In the genomic region with DNA sequence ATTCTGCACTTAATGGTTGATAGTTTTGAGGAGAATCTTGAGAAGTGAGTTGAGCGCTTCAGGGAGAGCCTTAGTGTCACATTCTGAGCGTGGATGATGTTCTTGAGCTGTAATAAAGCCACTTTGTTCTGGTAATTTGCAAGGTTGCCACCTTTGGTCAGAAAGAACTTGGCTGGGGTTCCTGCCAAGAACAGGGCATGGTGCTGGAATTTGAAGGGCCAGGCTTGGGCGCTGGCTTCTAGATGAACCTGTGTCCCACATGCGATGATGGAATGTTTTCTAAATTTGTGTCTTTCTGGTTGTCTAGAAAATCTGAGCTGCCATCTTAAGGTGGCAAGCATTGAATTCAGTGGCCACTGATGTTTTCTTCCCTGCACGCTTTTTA, we compare ENCODE assay signal across 11 cellular contexts.
DNase-seq lines count a peak whose midpoint lies in the region; ATAC-seq and TF ChIP-seq lines count a peak whose summit lies in the region.
"Had no signal": no experiment of that assay in that cellular context is flagged by ENCODE, and none has a peak within 500 bp of the region (broad histone marks: within the 10 kb centered on the region; RNA-seq: fewer than 3 reads in every experiment).

No MANE protein-coding gene starts in this region.

- H3K9me3 ChIP-seq in adipocyte (ENCODE audit: control insufficient read depth, low read length) (no peaks in the 10 kb centered on the region), stomach (no peaks in the 10 kb centered on the region)

- H3K27ac Mint-ChIP-seq in T-helper 2 cell treated with Interferon-gamma antibody and Interleukin-4, amounts not matched to agents 5 μg/mL and 100 μg/mL, for 36 hours, result peak overlapping the region; percentile 89

- no peak for TF ChIP-seq EP300 in stomach (IDR thresholded peaks at IDR 0.05)

- peak overlapping the region; percentile 56 for H3K4me3 Mint-ChIP-seq in T-helper 2 cell treated with Interferon-gamma antibody and Interleukin-4, amounts not matched to agents 5 μg/mL and 100 μg/mL, for 36 hours

- no peak for TF ChIP-seq CTCF in stomach (IDR thresholded peaks at IDR 0.05)

- peak; percentile 55 for ATAC-seq in left lobe of liver
- no peak for ATAC-seq in GM19463 (IDR thresholded peaks at IDR 0.05; ENCODE audit: unreplicated experiment)

- peaks cover 32% of the 10 kb centered on the region for H3K4me1 ChIP-seq in adipocyte (ENCODE audit: control insufficient read depth, insufficient read depth, low read length)
- peaks cover 91 to 100% (median 95%) of the 10 kb centered on the region in 4 donors for H3K4me1 ChIP-seq in stomach

- no peaks in the 10 kb centered on the region for H3K27me3 ChIP-seq in adipocyte (replicated peaks; ENCODE audit: control insufficient read depth, insufficient read depth, low read length)
- no peaks in the 10 kb centered on the region for H3K27me3 ChIP-seq in stomach

- H3K27me3 Mint-ChIP-seq in T-helper 2 cell treated with Interferon-gamma antibody and Interleukin-4, amounts not matched to agents 5 μg/mL and 100 μg/mL, for 36 hours (ENCODE audit: low read depth), result no peaks in the 10 kb centered on the region

- no peaks in the 10 kb centered on the region for H3K9me3 Mint-ChIP-seq in T-helper 2 cell treated with Interferon-gamma antibody and Interleukin-4, amounts not matched to agents 5 μg/mL and 100 μg/mL, for 36 hours

- H3K27ac ChIP-seq in stomach, result peak overlapping the region; percentile 40 to 81 (median 72)
- H3K27ac ChIP-seq: WERI-Rb-1 had no signal

- H3K9ac ChIP-seq in adipocyte (ENCODE audit: low read length), result no peak overlapping the region

- H3K4me1 Mint-ChIP-seq in T-helper 2 cell treated with Interferon-gamma antibody and Interleukin-4, amounts not matched to agents 5 μg/mL and 100 μg/mL, for 36 hours (ENCODE audit: low read depth), result peaks cover 90% of the 10 kb centered on the region

- peaks cover 54% of the 10 kb centered on the region for H3K36me3 Mint-ChIP-seq in T-helper 2 cell treated with Interferon-gamma antibody and Interleukin-4, amounts not matched to agents 5 μg/mL and 100 μg/mL, for 36 hours (ENCODE audit: low read depth)

- DNase-seq in T-helper 2 cell treated with Interferon-gamma antibody and Interleukin-4, amounts not matched to agents 5 μg/mL and 100 μg/mL, for 36 hours (ENCODE audit: low spot score), result no peak
- DNase-seq in T-helper 2 cell (no peak), adipocyte (ENCODE audit: low read depth) (peak; percentile 19), left lobe of liver (ENCODE audit: low spot score) (peak; percentile 75), stomach (peak; percentile 66), amygdala (lab: John Stamatoyannopoulos, UW) (no peak), NCI-H2227 treated with DMSO at 0.1 percent for 48 hours (lab: John Stamatoyannopoulos, UW) (no peak)
- DNase-seq: 8988T, NCI-H345, WERI-Rb-1 had no signal

- H3K36me3 ChIP-seq in adipocyte (ENCODE audit: control insufficient read depth, insufficient read depth, low read length, severe bottlenecking), result peaks cover 18% of the 10 kb centered on the region
- H3K36me3 ChIP-seq in stomach, result peaks cover 0 to 17% (median 11%) of the 10 kb centered on the region in 4 donors

- 52 to 76% (median 66%) methylated on average over 5 of the region's 5 CpGs for WGBS in stomach, 5 donors

- no peak overlapping the region for H3K4me3 ChIP-seq in adipocyte (ENCODE audit: low read length)
- H3K4me3 ChIP-seq in stomach, result no peak overlapping the region

- no peak for TF ChIP-seq POLR2A in stomach (IDR thresholded peaks at IDR 0.05)

- intact Hi-C loops in stomach (cut with DNase I; ENCODE audit: low total_unique reads), result no loop called here

Comparison
In these comparisons a context has a peak if more than half of its experiments do, and no peak if none do; other contexts are left out.
1. DNase-seq: peak in adipocyte (single experiment), left lobe of liver (single experiment) and stomach (single experiment); none in T-helper 2 cell treated with Interferon-gamma antibody and Interleukin-4, amounts not matched to agents 5 μg/mL and 100 μg/mL, for 36 hours (single experiment), T-helper 2 cell (0 of 5), amygdala (0 of 56) and NCI-H2227 treated with DMSO at 0.1 percent for 48 hours (single experiment).